22 cellular contexts compared by ENCODE assay signal in the genomic region with DNA sequence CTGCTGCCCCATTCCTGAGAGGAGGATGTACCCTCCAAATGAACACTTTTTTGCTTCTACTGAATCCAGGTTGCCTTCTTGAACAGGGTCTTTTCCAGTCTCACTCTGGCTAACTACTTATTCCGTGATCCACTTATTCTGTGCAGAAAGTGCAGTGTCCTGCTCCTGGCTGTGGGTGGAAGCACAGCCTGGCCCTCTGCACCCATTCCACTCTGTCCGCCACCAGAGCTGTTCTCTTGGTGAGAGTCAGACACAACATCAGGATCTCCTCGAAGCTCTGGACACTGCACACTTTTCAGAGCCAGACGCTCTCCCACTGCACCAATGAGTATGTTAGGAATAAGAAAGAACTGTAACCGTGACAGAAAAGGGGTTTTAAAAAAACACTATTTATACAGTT.
DNase-seq lines count a peak whose midpoint lies in the region; ATAC-seq, FAIRE-seq and TF ChIP-seq lines count a peak whose summit lies in the region.
"Had no signal": no experiment of that assay in that cellular context is flagged by ENCODE, and none has a peak within 500 bp of the region (broad histone marks: within the 10 kb centered on the region; RNA-seq: fewer than 3 reads in every experiment).

No MANE protein-coding gene starts in this region.

- no peaks in the 10 kb centered on the region for H4K20me1 ChIP-seq in HepG2 (ENCODE audit: insufficient read depth, low read length)
- no peaks in the 10 kb centered on the region for H4K20me1 ChIP-seq in osteoblast (ENCODE audit: insufficient read depth, low read length)
- H4K20me1 ChIP-seq: BLaER1 had no signal

- H3K4me3 ChIP-seq in HepG2 (replicated peaks in 1 of 3; ENCODE audit: insufficient read depth in 1 of 3, low read depth in 2 of 3, low read length in 3 of 3): no peak overlapping the region
- no peak overlapping the region for H3K4me3 ChIP-seq in right lobe of liver
- H3K4me3 ChIP-seq in WERI-Rb-1 (ENCODE audit: low read depth, low read length): no peak overlapping the region
- H3K4me3 ChIP-seq in osteoblast (ENCODE audit: insufficient read depth, low read length): no peak overlapping the region
- no peak overlapping the region for H3K4me3 ChIP-seq in Peyer's patch
- H3K4me3 ChIP-seq: BLaER1, GM12878 had no signal

- peaks cover 7% of the 10 kb centered on the region for H3K4me1 ChIP-seq in HepG2 (ENCODE audit: insufficient read depth, low read length)
- no peaks in the 10 kb centered on the region for H3K4me1 ChIP-seq in right lobe of liver
- H3K4me1 ChIP-seq in osteoblast (ENCODE audit: insufficient read depth, low read length): no peaks in the 10 kb centered on the region
- no peaks in the 10 kb centered on the region for H3K4me1 ChIP-seq in Peyer's patch
- H3K4me1 ChIP-seq: BLaER1 had no signal

- H3K9ac ChIP-seq in HepG2 (ENCODE audit: insufficient read depth, low read depth, low read length): no peak overlapping the region
- H3K9ac ChIP-seq: BLaER1 had no signal

- WGBS in HepG2 (ENCODE audit: low lambda C conversion rate): 6% methylated on average over 5 of the region's 5 CpGs
- 63% methylated on average over 5 of the region's 5 CpGs for WGBS in right lobe of liver (ENCODE audit: insufficient coverage, low coverage, low lambda C conversion rate, missing lambda C conversion rate)

- POLR2A ChIA-PET in HepG2 (lab: Yijun Ruan, JAX): no interaction called here

- no peak for TF ChIP-seq CTCF in HepG2 (CRISPR knock-in tag; IDR thresholded peaks at IDR 0.05)
- TF ChIP-seq CTCF in right lobe of liver (IDR thresholded peaks at IDR 0.05): no peak
- TF ChIP-seq CTCF in WERI-Rb-1 (IDR thresholded peaks at IDR 0.05; ENCODE audit: low read depth, low read length): 0 out of 2 replicates have a peak, but pooled peaks have one; percentile 1
- no peak for TF ChIP-seq CTCF in osteoblast (IDR thresholded peaks at IDR 0.05; ENCODE audit: extremely low read depth, low read depth, low read length)
- TF ChIP-seq CTCF in Peyer's patch (IDR thresholded peaks at IDR 0.05): no peak

- H3K9me3 ChIP-seq in HepG2 (ENCODE audit: low read length) (no peaks in the 10 kb centered on the region), right lobe of liver (no peaks in the 10 kb centered on the region), WERI-Rb-1 (ENCODE audit: severe bottlenecking) (no peaks in the 10 kb centered on the region), osteoblast (ENCODE audit: low read depth, low read length) (no peaks in the 10 kb centered on the region), Peyer's patch (no peaks in the 10 kb centered on the region)
- H3K9me3 ChIP-seq: BLaER1 had no signal

- no peak for FAIRE-seq in HepG2 (lab: Jason Lieb, UNC)
- FAIRE-seq: A204.1, D721Med, GM12878, GM18507, H54 had no signal

- TF ChIP-seq EP300 in HepG2 (IDR thresholded peaks at IDR 0.05; ENCODE audit: low read depth in 2 of 2, low read length in 2 of 2): no peak
- no peak for TF ChIP-seq EP300 in HepG2 (CRISPR knock-in tag; IDR thresholded peaks at IDR 0.05; ENCODE audit: borderline replicate concordance)

- H3K79me2 ChIP-seq in HepG2 (ENCODE audit: insufficient read depth, low read length): no peaks in the 10 kb centered on the region
- no peaks in the 10 kb centered on the region for H3K79me2 ChIP-seq in osteoblast (ENCODE audit: insufficient read depth, low read length)

- ATAC-seq in HepG2 (peak; percentile 69), right lobe of liver (no peak), GM18502 (IDR thresholded peaks at IDR 0.05; ENCODE audit: poor library complexity, unreplicated experiment) (no peak)
- ATAC-seq: CD8-positive, alpha-beta T cell; GM12878 had no signal

- no TSS peak for BruUV-seq in HepG2 (replicated peaks; lab: Mats Ljungman, UMichigan)

- H3K36me3 ChIP-seq in HepG2 (replicated peaks in 1 of 2; ENCODE audit: control insufficient read depth in 1 of 2, insufficient read depth in 2 of 2, low read length in 2 of 2) (no peaks in the 10 kb centered on the region), right lobe of liver (no peaks in the 10 kb centered on the region), WERI-Rb-1 (no peaks in the 10 kb centered on the region), osteoblast (ENCODE audit: insufficient read depth, low read length) (no peaks in the 10 kb centered on the region), Peyer's patch (no peaks in the 10 kb centered on the region)
- H3K36me3 ChIP-seq: BLaER1 had no signal

- TF ChIP-seq POLR2A in HepG2 (IDR thresholded peaks at IDR 0.05; ENCODE audit: insufficient read depth in 1 of 2, low read depth in 2 of 2, low read length in 2 of 2) (no peak), right lobe of liver (IDR thresholded peaks at IDR 0.05) (no peak), Peyer's patch (IDR thresholded peaks at IDR 0.05) (no peak)

- H2AFZ ChIP-seq in HepG2 (ENCODE audit: low read length) (no peak overlapping the region), osteoblast (ENCODE audit: low read length) (no peak overlapping the region)

- no peak for TF ChIP-seq RAD21 in HepG2 (CRISPR knock-in tag; IDR thresholded peaks at IDR 0.05)

- intact Hi-C loops in HepG2 (cut with micrococcal nuclease; ENCODE audit: unreplicated experiment): loop anchor here (5.0 kb wide), 3 partner anchors 233 to 488 kb away; no protein-coding TSS in a partner anchor
- intact Hi-C loops in right lobe of liver (cut with DNase I): no loop called here

- CTCF ChIA-PET in HepG2 (lab: Yijun Ruan, JAX; ENCODE audit: low intra/inter-chr PET ratio, low total read pairs): no interaction called here

- H3K27me3 ChIP-seq in HepG2 (ENCODE audit: control insufficient read depth in 1 of 2, insufficient read depth in 2 of 2, low read length in 2 of 2) (no peaks in the 10 kb centered on the region; a peak in 1 of 5 replicates), right lobe of liver (no peaks in the 10 kb centered on the region), WERI-Rb-1 (ENCODE audit: insufficient read depth, low read depth, severe bottlenecking) (no peaks in the 10 kb centered on the region), osteoblast (ENCODE audit: insufficient read depth, low read length) (no peaks in the 10 kb centered on the region), Peyer's patch (no peaks in the 10 kb centered on the region)
- H3K27me3 ChIP-seq: BLaER1 had no signal

- in situ Hi-C loops in HepG2 (cut with HindIII; ENCODE audit: extremely low pct_ligation_motif_present, low pct_unique_long_range_greater_than_20kb): loop anchor here (10.0 to 25.0 kb wide), 2 partner anchors 235 to 483 kb away; a partner anchor contains a TSS

- DNase-seq in HepG2 (ENCODE audit: low spot score): no peak
- DNase-seq in right lobe of liver: no peak
- DNase-seq in WERI-Rb-1: peak; percentile 11
- DNase-seq in osteoblast (ENCODE audit: insufficient read length, low spot score, missing footprints): peak; percentile 42
- DNase-seq in Peyer's patch: no peak
- DNase-seq: CD4-positive, CD25-positive, alpha-beta regulatory T cell; CD8-positive, alpha-beta T cell; DMS 273 treated with DMSO at 0.1 percent for 48 hours; DMS79; EL; GDM1; GOT3; HCEC 1CT had no signal

- H3K27ac ChIP-seq in HepG2 (ENCODE audit: extremely low read length, insufficient read depth, low read length) (no peak overlapping the region), right lobe of liver (no peak overlapping the region), WERI-Rb-1 (no peak overlapping the region), osteoblast (ENCODE audit: low read depth, low read length) (no peak overlapping the region), Peyer's patch (no peak overlapping the region)
- H3K27ac ChIP-seq: 22Rv1, BLaER1, C4-2B had no signal

- no peak overlapping the region for H3K4me2 ChIP-seq in HepG2 (ENCODE audit: low read depth, low read length)
- no peak overlapping the region for H3K4me2 ChIP-seq in osteoblast (ENCODE audit: insufficient read depth, low read length)
- H3K4me2 ChIP-seq: BLaER1 had no signal

TF ChIP-seq in HepG2, 621 proteins besides CTCF, POLR2A, EP300 and RAD21 (continues in another document):
- no peak for TF ChIP-seq SIN3B (IDR thresholded peaks at IDR 0.05; ENCODE audit: low read length)
- no peak for TF ChIP-seq ZNF441 (CRISPR knock-in tag; IDR thresholded peaks at IDR 0.05; ENCODE audit: borderline replicate concordance)
- TF ChIP-seq, protein P1, sequence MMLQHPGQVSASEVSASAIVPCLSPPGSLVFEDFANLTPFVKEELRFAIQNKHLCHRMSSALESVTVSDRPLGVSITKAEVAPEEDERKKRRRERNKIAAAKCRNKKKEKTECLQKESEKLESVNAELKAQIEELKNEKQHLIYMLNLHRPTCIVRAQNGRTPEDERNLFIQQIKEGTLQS (CRISPR knock-in tag; IDR thresholded peaks at IDR 0.05): no peak
- TF ChIP-seq MAFK (conservative IDR thresholded peaks at IDR 0.05 in 1 of 2, IDR thresholded peaks at IDR 0.05 in 1 of 2; ENCODE audit: low read length in 2 of 2): no peak
- TF ChIP-seq, protein P2, sequence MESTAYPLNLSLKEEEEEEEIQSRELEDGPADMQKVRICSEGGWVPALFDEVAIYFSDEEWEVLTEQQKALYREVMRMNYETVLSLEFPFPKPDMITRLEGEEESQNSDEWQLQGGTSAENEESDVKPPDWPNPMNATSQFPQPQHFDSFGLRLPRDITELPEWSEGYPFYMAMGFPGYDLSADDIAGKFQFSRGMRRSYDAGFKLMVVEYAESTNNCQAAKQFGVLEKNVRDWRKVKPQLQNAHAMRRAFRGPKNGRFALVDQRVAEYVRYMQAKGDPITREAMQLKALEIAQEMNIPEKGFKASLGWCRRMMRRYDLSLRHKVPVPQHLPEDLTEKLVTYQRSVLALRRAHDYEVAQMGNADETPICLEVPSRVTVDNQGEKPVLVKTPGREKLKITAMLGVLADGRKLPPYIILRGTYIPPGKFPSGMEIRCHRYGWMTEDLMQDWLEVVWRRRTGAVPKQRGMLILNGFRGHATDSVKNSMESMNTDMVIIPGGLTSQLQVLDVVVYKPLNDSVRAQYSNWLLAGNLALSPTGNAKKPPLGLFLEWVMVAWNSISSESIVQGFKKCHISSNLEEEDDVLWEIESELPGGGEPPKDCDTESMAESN (CRISPR knock-in tag; conservative IDR thresholded peaks at IDR 0.05): no peak
- no peak for TF ChIP-seq SATB2 (CRISPR knock-in tag; IDR thresholded peaks at IDR 0.05)
- TF ChIP-seq ZNF839 (CRISPR knock-in tag; IDR thresholded peaks at IDR 0.05; ENCODE audit: borderline replicate concordance): no peak
- TF ChIP-seq ZNF160 (CRISPR knock-in tag; IDR thresholded peaks at IDR 0.05): no peak
- no peak for TF ChIP-seq POLR2G (IDR thresholded peaks at IDR 0.05; ENCODE audit: low read depth, low read length)
- TF ChIP-seq PHB2 (IDR thresholded peaks at IDR 0.05; ENCODE audit: partially characterized antibody): no peak
- no peak for TF ChIP-seq DR1 (CRISPR knock-in tag; IDR thresholded peaks at IDR 0.05)
- TF ChIP-seq EED (CRISPR knock-in tag; IDR thresholded peaks at IDR 0.05): no peak
- TF ChIP-seq RFX5 (IDR thresholded peaks at IDR 0.05; ENCODE audit: low read depth, low read length): no peak
- TF ChIP-seq TBP (CRISPR knock-in tag; IDR thresholded peaks at IDR 0.05): no peak
- no peak for TF ChIP-seq ZSCAN29 (CRISPR knock-in tag; conservative IDR thresholded peaks at IDR 0.05)
- TF ChIP-seq ZNF850 (CRISPR knock-in tag; conservative IDR thresholded peaks at IDR 0.05): no peak
- no peak for TF ChIP-seq SCMH1 (CRISPR knock-in tag; IDR thresholded peaks at IDR 0.05; ENCODE audit: borderline replicate concordance)

Comparison
In these comparisons a context has a peak if more than half of its experiments do, and no peak if none do; other contexts are left out.
1. DNase-seq: peak in WERI-Rb-1 (single experiment) and osteoblast (single experiment); none in HepG2 (single experiment), right lobe of liver (0 of 3) and Peyer's patch (0 of 3).